Comparison of ENCODE assay signal across 10 cellular contexts in genomic region chr14:52741865-52742264, GRCh38. TPM values are rescaled to one million over a fixed set of nuclear protein-coding genes. Genes with fewer than 3 reads are reported as not detected.
DNase-seq lines count a peak whose midpoint lies in the region; ATAC-seq and TF ChIP-seq lines count a peak whose summit lies in the region.
"Had no signal": no experiment of that assay in that cellular context is flagged by ENCODE, and none has a peak within 500 bp of the region (broad histone marks: within the 10 kb centered on the region; RNA-seq: fewer than 3 reads in every experiment).

No MANE protein-coding gene starts in this region.

- no peak for DNase-seq in activated naive CD4-positive, alpha-beta T cell treated with anti-CD3 and anti-CD28 coated beads for 36 hours
- no peak for DNase-seq in activated naive CD4-positive, alpha-beta T cell treated with Interleukin-2 at 50 U/mL for 16 hours
- DNase-seq in colonic mucosa: no peak
- no peak for DNase-seq in HAP-1 (ENCODE audit: low spot score in 2 of 2)
- no peak for DNase-seq in Kasumi-1 (lab: John Stamatoyannopoulos, UW)
- DNase-seq in NCI-H2029 treated with DMSO at 0.1 percent for 48 hours (lab: John Stamatoyannopoulos, UW): no peak
- DNase-seq: adrenal gland, head of caudate nucleus had no signal

- H3K4me1 ChIP-seq in colonic mucosa (no peaks in the 10 kb centered on the region), thymus (ENCODE audit: control insufficient read depth, insufficient read depth, low read length) (peaks cover 7% of the 10 kb centered on the region), HAP-1 (peaks cover 6% of the 10 kb centered on the region)

- H3K4me3 Mint-ChIP-seq in activated naive CD4-positive, alpha-beta T cell treated with anti-CD3 and anti-CD28 coated beads for 36 hours: peak overlapping the region; percentile 68

- H3K9me3 Mint-ChIP-seq in activated naive CD4-positive, alpha-beta T cell treated with anti-CD3 and anti-CD28 coated beads for 36 hours: no peaks in the 10 kb centered on the region

- CTCF ChIA-PET in activated naive CD4-positive, alpha-beta T cell treated with anti-CD3 and anti-CD28 coated beads for 36 hours (lab: Charles Lee): interaction anchor here (0.6 to 2.4 kb wide), 6 partner anchors 10 to 564 kb away, joined by 3 to 10 read pairs (median 4); partner anchors contain the start of gene STYX

- H3K36me3 Mint-ChIP-seq in activated naive CD4-positive, alpha-beta T cell treated with anti-CD3 and anti-CD28 coated beads for 36 hours (ENCODE audit: low read depth): peaks cover 19% of the 10 kb centered on the region

- H3K4me3 ChIP-seq in colonic mucosa: no peak overlapping the region
- H3K4me3 ChIP-seq in thymus (ENCODE audit: low read length): no peak overlapping the region
- no peak overlapping the region for H3K4me3 ChIP-seq in HAP-1
- H3K4me3 ChIP-seq: adrenal gland had no signal

- H3K27ac ChIP-seq in colonic mucosa: peak overlapping the region; percentile 63
- peak overlapping the region; percentile 86 for H3K27ac ChIP-seq in thymus (ENCODE audit: low read depth)

- no peaks in the 10 kb centered on the region for H3K27me3 ChIP-seq in colonic mucosa
- H3K27me3 ChIP-seq in thymus (ENCODE audit: control insufficient read depth, insufficient read depth): no peaks in the 10 kb centered on the region
- H3K27me3 ChIP-seq in HAP-1 (ENCODE audit: low read depth): no peaks in the 10 kb centered on the region
- H3K27me3 ChIP-seq: adrenal gland had no signal

- no peak overlapping the region for H3K9ac ChIP-seq in colonic mucosa (ENCODE audit: low read depth in 2 of 2, low read length in 2 of 2)

- H3K27me3 Mint-ChIP-seq in activated naive CD4-positive, alpha-beta T cell treated with anti-CD3 and anti-CD28 coated beads for 36 hours (ENCODE audit: low read depth): no peaks in the 10 kb centered on the region

- ATAC-seq in HG03432 (IDR thresholded peaks at IDR 0.05; ENCODE audit: unreplicated experiment): peak; percentile 33

- in situ Hi-C loops in HAP-1 (cut with MboI; ENCODE audit: low sequenced_read_pairs): no loop called here

- H3K9me3 ChIP-seq in colonic mucosa (no peaks in the 10 kb centered on the region), thymus (ENCODE audit: control insufficient read depth) (no peaks in the 10 kb centered on the region), HAP-1 (no peaks in the 10 kb centered on the region)
- H3K9me3 ChIP-seq: adrenal gland had no signal

- no peak for TF ChIP-seq CTCF in colonic mucosa (IDR thresholded peaks at IDR 0.05)

- H3K27ac Mint-ChIP-seq in activated naive CD4-positive, alpha-beta T cell treated with anti-CD3 and anti-CD28 coated beads for 36 hours: peak overlapping the region; percentile 95

- intact Hi-C loops in activated naive CD4-positive, alpha-beta T cell treated with anti-CD3 and anti-CD28 coated beads for 36 hours (cut with micrococcal nuclease): loop anchor here (1.0 to 5.0 kb wide), 8 partner anchors 12 to 417 kb away; partner anchors contain the start of genes DDHD1, GNPNAT1, GPR137C and PSMC6
- intact Hi-C loops in colonic mucosa (cut with DNase I): no loop called here

- H3K36me3 ChIP-seq in colonic mucosa (no peaks in the 10 kb centered on the region), thymus (ENCODE audit: control insufficient read depth, insufficient read depth) (no peaks in the 10 kb centered on the region), HAP-1 (replicated peaks) (no peaks in the 10 kb centered on the region)
- H3K36me3 ChIP-seq: adrenal gland had no signal

- H3K4me1 Mint-ChIP-seq in activated naive CD4-positive, alpha-beta T cell treated with anti-CD3 and anti-CD28 coated beads for 36 hours (ENCODE audit: low read depth): peaks cover 63% of the 10 kb centered on the region

RNA-seq across cellular contexts. Expression of gene STYX, which starts 11.9 kb away (rescaled TPM):
- 10 to 100 TPM; 13.3 to 14.1 TPM for total RNA-seq in activated naive CD4-positive, alpha-beta T cell treated with anti-CD3 and anti-CD28 coated beads for 36 hours
- total RNA-seq in colonic mucosa: 10 to 100 TPM in 1 of 2 donors, 1 to 10 TPM in 1; 7.4 to 11.2 TPM
- 11.8 TPM for polyA plus RNA-seq in thymus

RNA-seq across cellular contexts. Expression of gene PSMC6, which starts 34.9 kb away (rescaled TPM):
- total RNA-seq in activated naive CD4-positive, alpha-beta T cell treated with anti-CD3 and anti-CD28 coated beads for 36 hours: 100 to 1,000 TPM; 103 to 114 TPM
- total RNA-seq in colonic mucosa: 10 to 100 TPM; 71.1 to 76.8 TPM
- polyA plus RNA-seq in thymus: 150 TPM

RNA-seq across cellular contexts. Expression of gene ERO1A, which starts 46.5 kb away (rescaled TPM):
- total RNA-seq in activated naive CD4-positive, alpha-beta T cell treated with anti-CD3 and anti-CD28 coated beads for 36 hours: 10 to 100 TPM; 87.4 to 90.4 TPM
- total RNA-seq in colonic mucosa: 100 to 1,000 TPM in 1 of 2 donors, 10 to 100 TPM in 1; 83.6 to 242 TPM
- polyA plus RNA-seq in thymus: 16.0 TPM

RNA-seq across cellular contexts. Expression of gene GNPNAT1, which starts 49.5 kb away (rescaled TPM):
- 10 to 100 TPM; 26.1 to 26.9 TPM for total RNA-seq in activated naive CD4-positive, alpha-beta T cell treated with anti-CD3 and anti-CD28 coated beads for 36 hours
- 10 to 100 TPM; 34.3 to 62.9 TPM for total RNA-seq in colonic mucosa
- 7.6 TPM for polyA plus RNA-seq in thymus
